In genomic region chr5:81851481-81852178, GRCh38 we compare ENCODE assay signal across 1 cellular context.
TF ChIP-seq lines count a peak whose summit lies in the region.

No MANE protein-coding gene starts in this region.

TF ChIP-seq in K562, 482 proteins besides CTCF, POLR2A, EP300 and RAD21 (continued from another document and continues in another):
- TF ChIP-seq CHD7 (IDR thresholded peaks at IDR 0.05; ENCODE audit: low read depth, low read length) (no peak), RFX1 (IDR thresholded peaks at IDR 0.05) (no peak), FOXO4 (CRISPR knock-in tag; IDR thresholded peaks at IDR 0.05) (no peak), MITF (IDR thresholded peaks at IDR 0.05) (0 out of 2 replicates have a peak, but pooled peaks have one; percentile 8), FIP1L1 (IDR thresholded peaks at IDR 0.05; ENCODE audit: low read depth, low read length, poor library complexity, severe bottlenecking) (no peak), NFIC (IDR thresholded peaks at IDR 0.05) (0 out of 2 replicates have a peak, but pooled peaks have one; percentile 20), FOXA3 (CRISPR knock-in tag; conservative IDR thresholded peaks at IDR 0.05 in 1 of 2, IDR thresholded peaks at IDR 0.05 in 1 of 2) (peak in 1 of 2 experiments; percentile 29; a peak in 1 of 4 replicates), ASH1L (IDR thresholded peaks at IDR 0.05; ENCODE audit: borderline replicate concordance, low read depth, partially characterized antibody) (no peak), HOMEZ (CRISPR knock-in tag; IDR thresholded peaks at IDR 0.05) (no peak), E2F5 (CRISPR knock-in tag; IDR thresholded peaks at IDR 0.05) (no peak), ZNF197 (CRISPR knock-in tag; IDR thresholded peaks at IDR 0.05; ENCODE audit: low read depth) (peak; percentile 68; the same call in 1 of the 2 replicates), ZNF449 (CRISPR knock-in tag; IDR thresholded peaks at IDR 0.05) (peak; percentile 61; the same call in 1 of the 2 replicates), MYBL2 (IDR thresholded peaks at IDR 0.05; ENCODE audit: low read depth) (peak; percentile 45; the same call in 1 of the 2 replicates), MYBL2 (CRISPR knock-in tag; IDR thresholded peaks at IDR 0.05; ENCODE audit: borderline replicate concordance) (no peak), ZNF124 (CRISPR knock-in tag; IDR thresholded peaks at IDR 0.05) (no peak), THRA (IDR thresholded peaks at IDR 0.05) (no peak), ZNF408 (CRISPR knock-in tag; IDR thresholded peaks at IDR 0.05; ENCODE audit: low read depth) (no peak), NCOR1 (IDR thresholded peaks at IDR 0.05) (peak; percentile 76), ZNF766 (CRISPR knock-in tag; conservative IDR thresholded peaks at IDR 0.05) (peak; percentile 2), CC2D1A (IDR thresholded peaks at IDR 0.05) (peak; percentile 64), ZNF830 (CRISPR knock-in tag; IDR thresholded peaks at IDR 0.05) (peak; percentile 70; the same call in 1 of the 2 replicates), E2F1 (CRISPR knock-in tag; IDR thresholded peaks at IDR 0.05) (no peak), MCM3 (IDR thresholded peaks at IDR 0.05) (no peak), RNF219 (CRISPR knock-in tag; IDR thresholded peaks at IDR 0.05) (no peak), MTF1 (CRISPR knock-in tag; IDR thresholded peaks at IDR 0.05; ENCODE audit: borderline replicate concordance) (0 out of 2 replicates have a peak, but pooled peaks have one; percentile 18), MXD1 (CRISPR knock-in tag; IDR thresholded peaks at IDR 0.05; ENCODE audit: borderline replicate concordance, poor library complexity, severe bottlenecking) (no peak), PHTF2 (CRISPR knock-in tag; IDR thresholded peaks at IDR 0.05) (no peak), ZNF217 (CRISPR knock-in tag; IDR thresholded peaks at IDR 0.05) (no peak), ATF1 (CRISPR knock-in tag; IDR thresholded peaks at IDR 0.05) (no peak), ATF1 (tag; IDR thresholded peaks at IDR 0.05) (peak; percentile 84), SUPT5H (IDR thresholded peaks at IDR 0.05) (peak; percentile 53), SPI1 (IDR thresholded peaks at IDR 0.05; ENCODE audit: borderline replicate concordance, low read depth, low read length) (no peak)
